Comparison of ENCODE assay signal across 2 cellular contexts in genomic region chr17:74923538-74924249, GRCh38.
TF ChIP-seq lines count a peak whose summit lies in the region.

No MANE protein-coding gene starts in this region.

TF ChIP-seq in HEK293, 187 proteins besides CTCF, POLR2A, EP300 and RAD21 (continued from another document and continues in another):
- TF ChIP-seq ZNF664 (tag by site-specific recombination; IDR thresholded peaks at IDR 0.05) (no peak), ZNF521 (tag by site-specific recombination; IDR thresholded peaks at IDR 0.05) (no peak), GLI2 (tag by site-specific recombination; IDR thresholded peaks at IDR 0.05; ENCODE audit: borderline replicate concordance, low read depth) (no peak), ZNF792 (tag by site-specific recombination; IDR thresholded peaks at IDR 0.05) (no peak), ZNF121 (tag by site-specific recombination; IDR thresholded peaks at IDR 0.05) (no peak), BCL11B (tag by site-specific recombination; IDR thresholded peaks at IDR 0.05; ENCODE audit: low read depth) (0 out of 2 replicates have a peak, but pooled peaks have one; percentile 10), REPIN1 (tag by site-specific recombination; IDR thresholded peaks at IDR 0.05; ENCODE audit: low read depth) (no peak), ZNF354C (tag by site-specific recombination; IDR thresholded peaks at IDR 0.05; ENCODE audit: borderline replicate concordance, low read depth) (no peak), OSR2 (tag by site-specific recombination; IDR thresholded peaks at IDR 0.05) (no peak), IKZF3 (tag by site-specific recombination; IDR thresholded peaks at IDR 0.05) (no peak), ZNF24 (tag by site-specific recombination; IDR thresholded peaks at IDR 0.05) (no peak), GLI4 (tag by site-specific recombination; IDR thresholded peaks at IDR 0.05) (no peak), ZNF621 (tag by site-specific recombination; IDR thresholded peaks at IDR 0.05) (no peak), ZNF555 (tag by site-specific recombination; conservative IDR thresholded peaks at IDR 0.05) (no peak), ZBTB1 (tag by site-specific recombination; IDR thresholded peaks at IDR 0.05) (no peak), ZNF514 (tag by site-specific recombination; IDR thresholded peaks at IDR 0.05) (no peak), ZNF610 (tag by site-specific recombination; IDR thresholded peaks at IDR 0.05; ENCODE audit: borderline replicate concordance) (no peak), KLF17 (tag by site-specific recombination; IDR thresholded peaks at IDR 0.05) (peak; percentile 62; the same call in 1 of the 2 replicates), ZNF624 (tag by site-specific recombination; IDR thresholded peaks at IDR 0.05) (no peak), YY1 (tag by site-specific recombination; IDR thresholded peaks at IDR 0.05) (no peak), WT1 (tag by site-specific recombination; IDR thresholded peaks at IDR 0.05) (no peak), KLF10 (tag by site-specific recombination; IDR thresholded peaks at IDR 0.05) (no peak), GLIS2 (tag by site-specific recombination; IDR thresholded peaks at IDR 0.05) (no peak), ZNF501 (tag by site-specific recombination; IDR thresholded peaks at IDR 0.05) (0 out of 2 replicates have a peak, but pooled peaks have one; percentile 50), ZNF426 (tag by site-specific recombination; IDR thresholded peaks at IDR 0.05) (no peak), ZNF529 (tag by site-specific recombination; IDR thresholded peaks at IDR 0.05; ENCODE audit: insufficient replicate concordance) (no peak)
- TF ChIP-seq, protein P1, sequence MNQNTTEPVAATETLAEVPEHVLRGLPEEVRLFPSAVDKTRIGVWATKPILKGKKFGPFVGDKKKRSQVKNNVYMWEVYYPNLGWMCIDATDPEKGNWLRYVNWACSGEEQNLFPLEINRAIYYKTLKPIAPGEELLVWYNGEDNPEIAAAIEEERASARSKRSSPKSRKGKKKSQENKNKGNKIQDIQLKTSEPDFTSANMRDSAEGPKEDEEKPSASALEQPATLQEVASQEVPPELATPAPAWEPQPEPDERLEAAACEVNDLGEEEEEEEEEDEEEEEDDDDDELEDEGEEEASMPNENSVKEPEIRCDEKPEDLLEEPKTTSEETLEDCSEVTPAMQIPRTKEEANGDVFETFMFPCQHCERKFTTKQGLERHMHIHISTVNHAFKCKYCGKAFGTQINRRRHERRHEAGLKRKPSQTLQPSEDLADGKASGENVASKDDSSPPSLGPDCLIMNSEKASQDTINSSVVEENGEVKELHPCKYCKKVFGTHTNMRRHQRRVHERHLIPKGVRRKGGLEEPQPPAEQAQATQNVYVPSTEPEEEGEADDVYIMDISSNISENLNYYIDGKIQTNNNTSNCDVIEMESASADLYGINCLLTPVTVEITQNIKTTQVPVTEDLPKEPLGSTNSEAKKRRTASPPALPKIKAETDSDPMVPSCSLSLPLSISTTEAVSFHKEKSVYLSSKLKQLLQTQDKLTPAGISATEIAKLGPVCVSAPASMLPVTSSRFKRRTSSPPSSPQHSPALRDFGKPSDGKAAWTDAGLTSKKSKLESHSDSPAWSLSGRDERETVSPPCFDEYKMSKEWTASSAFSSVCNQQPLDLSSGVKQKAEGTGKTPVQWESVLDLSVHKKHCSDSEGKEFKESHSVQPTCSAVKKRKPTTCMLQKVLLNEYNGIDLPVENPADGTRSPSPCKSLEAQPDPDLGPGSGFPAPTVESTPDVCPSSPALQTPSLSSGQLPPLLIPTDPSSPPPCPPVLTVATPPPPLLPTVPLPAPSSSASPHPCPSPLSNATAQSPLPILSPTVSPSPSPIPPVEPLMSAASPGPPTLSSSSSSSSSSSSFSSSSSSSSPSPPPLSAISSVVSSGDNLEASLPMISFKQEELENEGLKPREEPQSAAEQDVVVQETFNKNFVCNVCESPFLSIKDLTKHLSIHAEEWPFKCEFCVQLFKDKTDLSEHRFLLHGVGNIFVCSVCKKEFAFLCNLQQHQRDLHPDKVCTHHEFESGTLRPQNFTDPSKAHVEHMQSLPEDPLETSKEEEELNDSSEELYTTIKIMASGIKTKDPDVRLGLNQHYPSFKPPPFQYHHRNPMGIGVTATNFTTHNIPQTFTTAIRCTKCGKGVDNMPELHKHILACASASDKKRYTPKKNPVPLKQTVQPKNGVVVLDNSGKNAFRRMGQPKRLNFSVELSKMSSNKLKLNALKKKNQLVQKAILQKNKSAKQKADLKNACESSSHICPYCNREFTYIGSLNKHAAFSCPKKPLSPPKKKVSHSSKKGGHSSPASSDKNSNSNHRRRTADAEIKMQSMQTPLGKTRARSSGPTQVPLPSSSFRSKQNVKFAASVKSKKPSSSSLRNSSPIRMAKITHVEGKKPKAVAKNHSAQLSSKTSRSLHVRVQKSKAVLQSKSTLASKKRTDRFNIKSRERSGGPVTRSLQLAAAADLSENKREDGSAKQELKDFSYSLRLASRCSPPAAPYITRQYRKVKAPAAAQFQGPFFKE (tag by site-specific recombination; IDR thresholded peaks at IDR 0.05; ENCODE audit: borderline replicate concordance), result no peak
- TF ChIP-seq, protein P2, sequence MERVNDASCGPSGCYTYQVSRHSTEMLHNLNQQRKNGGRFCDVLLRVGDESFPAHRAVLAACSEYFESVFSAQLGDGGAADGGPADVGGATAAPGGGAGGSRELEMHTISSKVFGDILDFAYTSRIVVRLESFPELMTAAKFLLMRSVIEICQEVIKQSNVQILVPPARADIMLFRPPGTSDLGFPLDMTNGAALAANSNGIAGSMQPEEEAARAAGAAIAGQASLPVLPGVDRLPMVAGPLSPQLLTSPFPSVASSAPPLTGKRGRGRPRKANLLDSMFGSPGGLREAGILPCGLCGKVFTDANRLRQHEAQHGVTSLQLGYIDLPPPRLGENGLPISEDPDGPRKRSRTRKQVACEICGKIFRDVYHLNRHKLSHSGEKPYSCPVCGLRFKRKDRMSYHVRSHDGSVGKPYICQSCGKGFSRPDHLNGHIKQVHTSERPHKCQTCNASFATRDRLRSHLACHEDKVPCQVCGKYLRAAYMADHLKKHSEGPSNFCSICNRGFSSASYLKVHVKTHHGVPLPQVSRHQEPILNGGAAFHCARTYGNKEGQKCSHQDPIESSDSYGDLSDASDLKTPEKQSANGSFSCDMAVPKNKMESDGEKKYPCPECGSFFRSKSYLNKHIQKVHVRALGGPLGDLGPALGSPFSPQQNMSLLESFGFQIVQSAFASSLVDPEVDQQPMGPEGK (tag by site-specific recombination; IDR thresholded peaks at IDR 0.05), result peak; percentile 9; the same call in 1 of the 2 replicates

TF ChIP-seq in SK-N-SH treated with all-trans-retinoic acid at 6 μM for 48 hours, 23 proteins besides CTCF, POLR2A, EP300 and RAD21 (continued from another document):
- TF ChIP-seq, protein P3, sequence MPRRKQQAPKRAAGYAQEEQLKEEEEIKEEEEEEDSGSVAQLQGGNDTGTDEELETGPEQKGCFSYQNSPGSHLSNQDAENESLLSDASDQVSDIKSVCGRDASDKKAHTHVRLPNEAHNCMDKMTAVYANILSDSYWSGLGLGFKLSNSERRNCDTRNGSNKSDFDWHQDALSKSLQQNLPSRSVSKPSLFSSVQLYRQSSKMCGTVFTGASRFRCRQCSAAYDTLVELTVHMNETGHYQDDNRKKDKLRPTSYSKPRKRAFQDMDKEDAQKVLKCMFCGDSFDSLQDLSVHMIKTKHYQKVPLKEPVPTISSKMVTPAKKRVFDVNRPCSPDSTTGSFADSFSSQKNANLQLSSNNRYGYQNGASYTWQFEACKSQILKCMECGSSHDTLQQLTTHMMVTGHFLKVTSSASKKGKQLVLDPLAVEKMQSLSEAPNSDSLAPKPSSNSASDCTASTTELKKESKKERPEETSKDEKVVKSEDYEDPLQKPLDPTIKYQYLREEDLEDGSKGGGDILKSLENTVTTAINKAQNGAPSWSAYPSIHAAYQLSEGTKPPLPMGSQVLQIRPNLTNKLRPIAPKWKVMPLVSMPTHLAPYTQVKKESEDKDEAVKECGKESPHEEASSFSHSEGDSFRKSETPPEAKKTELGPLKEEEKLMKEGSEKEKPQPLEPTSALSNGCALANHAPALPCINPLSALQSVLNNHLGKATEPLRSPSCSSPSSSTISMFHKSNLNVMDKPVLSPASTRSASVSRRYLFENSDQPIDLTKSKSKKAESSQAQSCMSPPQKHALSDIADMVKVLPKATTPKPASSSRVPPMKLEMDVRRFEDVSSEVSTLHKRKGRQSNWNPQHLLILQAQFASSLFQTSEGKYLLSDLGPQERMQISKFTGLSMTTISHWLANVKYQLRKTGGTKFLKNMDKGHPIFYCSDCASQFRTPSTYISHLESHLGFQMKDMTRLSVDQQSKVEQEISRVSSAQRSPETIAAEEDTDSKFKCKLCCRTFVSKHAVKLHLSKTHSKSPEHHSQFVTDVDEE (CRISPR knock-in tag; IDR thresholded peaks at IDR 0.05), result no peak
- TF ChIP-seq TCF4 (CRISPR knock-in tag; IDR thresholded peaks at IDR 0.05; ENCODE audit: borderline replicate concordance) (no peak), ARNTL (CRISPR knock-in tag; IDR thresholded peaks at IDR 0.05; ENCODE audit: borderline replicate concordance, low read depth) (no peak), GLIS3 (CRISPR knock-in tag; IDR thresholded peaks at IDR 0.05) (no peak), CSDC2 (CRISPR knock-in tag; IDR thresholded peaks at IDR 0.05) (no peak), PPARA (CRISPR knock-in tag; IDR thresholded peaks at IDR 0.05; ENCODE audit: borderline replicate concordance) (no peak)
